ENCODE assay signal across 1 cellular context in the genomic region with DNA sequence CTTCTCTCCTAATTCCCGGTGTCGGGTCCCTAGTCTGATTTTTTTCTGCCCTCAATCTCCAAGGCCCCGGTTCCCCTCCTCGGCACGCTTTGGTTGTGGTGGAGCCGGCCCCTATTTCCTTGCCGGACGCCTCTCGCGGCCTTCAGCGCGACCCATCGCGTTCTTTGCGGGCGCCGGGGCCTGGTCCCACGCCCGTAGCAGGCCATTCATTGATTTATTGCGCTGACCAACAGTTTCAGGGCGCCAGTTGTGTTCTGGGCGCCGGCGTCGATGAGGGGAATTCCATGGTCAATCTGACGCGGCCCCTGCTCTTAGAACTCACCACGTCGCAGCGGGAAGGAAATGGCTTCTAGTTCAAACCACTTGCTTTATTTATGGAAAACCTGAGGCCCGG.
TF ChIP-seq lines count a peak whose summit lies in the region.

No MANE protein-coding gene starts in this region.

TF ChIP-seq in HepG2, 621 proteins besides CTCF, POLR2A, EP300 and RAD21 (continued from another document):
- TF ChIP-seq YEATS2 (CRISPR knock-in tag; IDR thresholded peaks at IDR 0.05; ENCODE audit: borderline replicate concordance) (no peak; the same call in 1 of the 2 replicates), SOX6 (IDR thresholded peaks at IDR 0.05) (no peak), SOX6 (CRISPR knock-in tag; IDR thresholded peaks at IDR 0.05) (no peak; the same call in 1 of the 2 replicates), AHR (CRISPR knock-in tag; IDR thresholded peaks at IDR 0.05) (no peak), NFIB (CRISPR knock-in tag; IDR thresholded peaks at IDR 0.05; ENCODE audit: borderline replicate concordance) (no peak), SIX1 (CRISPR knock-in tag; IDR thresholded peaks at IDR 0.05; ENCODE audit: borderline replicate concordance) (no peak), U2AF2 (IDR thresholded peaks at IDR 0.05; ENCODE audit: low read depth, low read length) (no peak), MTF1 (CRISPR knock-in tag; IDR thresholded peaks at IDR 0.05) (0 out of 2 replicates have a peak, but pooled peaks have one; percentile 71), ZSCAN12 (CRISPR knock-in tag; IDR thresholded peaks at IDR 0.05) (no peak), ZFYVE20 (CRISPR knock-in tag; IDR thresholded peaks at IDR 0.05; ENCODE audit: borderline replicate concordance, low read depth) (0 out of 2 replicates have a peak, but pooled peaks have one; percentile 8), GTF3A (CRISPR knock-in tag; conservative IDR thresholded peaks at IDR 0.05) (no peak), TCF7L2 (IDR thresholded peaks at IDR 0.05; ENCODE audit: low read depth, low read length) (no peak), ZNF775 (CRISPR knock-in tag; IDR thresholded peaks at IDR 0.05; ENCODE audit: borderline replicate concordance) (no peak; the same call in 1 of the 2 replicates), HMGA1 (CRISPR knock-in tag; conservative IDR thresholded peaks at IDR 0.05) (no peak), PITX1 (CRISPR knock-in tag; IDR thresholded peaks at IDR 0.05) (no peak), XBP1 (CRISPR knock-in tag; IDR thresholded peaks at IDR 0.05) (no peak; the same call in 1 of the 2 replicates), AGO1 (IDR thresholded peaks at IDR 0.05; ENCODE audit: low read depth, low read length, poor library complexity, severe bottlenecking) (no peak), ZMYM4 (CRISPR knock-in tag; IDR thresholded peaks at IDR 0.05) (no peak), NR2C2 (CRISPR knock-in tag; IDR thresholded peaks at IDR 0.05; ENCODE audit: borderline replicate concordance) (no peak), TCF7 (IDR thresholded peaks at IDR 0.05; ENCODE audit: low read depth) (no peak), SNRNP70 (IDR thresholded peaks at IDR 0.05; ENCODE audit: low read depth, low read length) (no peak)
- TF ChIP-seq, protein P1, sequence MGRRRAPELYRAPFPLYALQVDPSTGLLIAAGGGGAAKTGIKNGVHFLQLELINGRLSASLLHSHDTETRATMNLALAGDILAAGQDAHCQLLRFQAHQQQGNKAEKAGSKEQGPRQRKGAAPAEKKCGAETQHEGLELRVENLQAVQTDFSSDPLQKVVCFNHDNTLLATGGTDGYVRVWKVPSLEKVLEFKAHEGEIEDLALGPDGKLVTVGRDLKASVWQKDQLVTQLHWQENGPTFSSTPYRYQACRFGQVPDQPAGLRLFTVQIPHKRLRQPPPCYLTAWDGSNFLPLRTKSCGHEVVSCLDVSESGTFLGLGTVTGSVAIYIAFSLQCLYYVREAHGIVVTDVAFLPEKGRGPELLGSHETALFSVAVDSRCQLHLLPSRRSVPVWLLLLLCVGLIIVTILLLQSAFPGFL (CRISPR knock-in tag; IDR thresholded peaks at IDR 0.05), result no peak
- TF ChIP-seq, protein P2, sequence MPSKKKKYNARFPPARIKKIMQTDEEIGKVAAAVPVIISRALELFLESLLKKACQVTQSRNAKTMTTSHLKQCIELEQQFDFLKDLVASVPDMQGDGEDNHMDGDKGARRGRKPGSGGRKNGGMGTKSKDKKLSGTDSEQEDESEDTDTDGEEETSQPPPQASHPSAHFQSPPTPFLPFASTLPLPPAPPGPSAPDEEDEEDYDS (CRISPR knock-in tag; IDR thresholded peaks at IDR 0.05), result no peak
- TF ChIP-seq, protein P3, sequence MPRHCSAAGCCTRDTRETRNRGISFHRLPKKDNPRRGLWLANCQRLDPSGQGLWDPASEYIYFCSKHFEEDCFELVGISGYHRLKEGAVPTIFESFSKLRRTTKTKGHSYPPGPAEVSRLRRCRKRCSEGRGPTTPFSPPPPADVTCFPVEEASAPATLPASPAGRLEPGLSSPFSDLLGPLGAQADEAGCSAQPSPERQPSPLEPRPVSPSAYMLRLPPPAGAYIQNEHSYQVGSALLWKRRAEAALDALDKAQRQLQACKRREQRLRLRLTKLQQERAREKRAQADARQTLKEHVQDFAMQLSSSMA (CRISPR knock-in tag; IDR thresholded peaks at IDR 0.05), result no peak
- TF ChIP-seq, protein P4, sequence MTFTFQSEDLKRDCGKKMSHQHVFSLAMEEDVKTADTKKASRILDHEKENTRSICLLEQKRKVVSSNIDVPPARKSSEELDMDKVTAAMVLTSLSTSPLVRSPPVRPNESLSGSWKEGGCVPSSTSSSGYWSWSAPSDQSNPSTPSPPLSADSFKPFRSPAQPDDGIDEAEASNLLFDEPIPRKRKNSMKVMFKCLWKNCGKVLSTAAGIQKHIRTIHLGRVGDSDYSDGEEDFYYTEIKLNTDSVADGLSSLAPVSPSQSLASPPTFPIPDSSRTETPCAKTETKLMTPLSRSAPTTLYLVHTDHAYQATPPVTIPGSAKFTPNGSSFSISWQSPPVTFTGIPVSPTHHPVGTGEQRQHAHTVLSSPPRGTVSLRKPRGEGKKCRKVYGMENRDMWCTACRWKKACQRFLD (CRISPR knock-in tag; IDR thresholded peaks at IDR 0.05; ENCODE audit: borderline replicate concordance), result no peak
- TF ChIP-seq, protein P5, sequence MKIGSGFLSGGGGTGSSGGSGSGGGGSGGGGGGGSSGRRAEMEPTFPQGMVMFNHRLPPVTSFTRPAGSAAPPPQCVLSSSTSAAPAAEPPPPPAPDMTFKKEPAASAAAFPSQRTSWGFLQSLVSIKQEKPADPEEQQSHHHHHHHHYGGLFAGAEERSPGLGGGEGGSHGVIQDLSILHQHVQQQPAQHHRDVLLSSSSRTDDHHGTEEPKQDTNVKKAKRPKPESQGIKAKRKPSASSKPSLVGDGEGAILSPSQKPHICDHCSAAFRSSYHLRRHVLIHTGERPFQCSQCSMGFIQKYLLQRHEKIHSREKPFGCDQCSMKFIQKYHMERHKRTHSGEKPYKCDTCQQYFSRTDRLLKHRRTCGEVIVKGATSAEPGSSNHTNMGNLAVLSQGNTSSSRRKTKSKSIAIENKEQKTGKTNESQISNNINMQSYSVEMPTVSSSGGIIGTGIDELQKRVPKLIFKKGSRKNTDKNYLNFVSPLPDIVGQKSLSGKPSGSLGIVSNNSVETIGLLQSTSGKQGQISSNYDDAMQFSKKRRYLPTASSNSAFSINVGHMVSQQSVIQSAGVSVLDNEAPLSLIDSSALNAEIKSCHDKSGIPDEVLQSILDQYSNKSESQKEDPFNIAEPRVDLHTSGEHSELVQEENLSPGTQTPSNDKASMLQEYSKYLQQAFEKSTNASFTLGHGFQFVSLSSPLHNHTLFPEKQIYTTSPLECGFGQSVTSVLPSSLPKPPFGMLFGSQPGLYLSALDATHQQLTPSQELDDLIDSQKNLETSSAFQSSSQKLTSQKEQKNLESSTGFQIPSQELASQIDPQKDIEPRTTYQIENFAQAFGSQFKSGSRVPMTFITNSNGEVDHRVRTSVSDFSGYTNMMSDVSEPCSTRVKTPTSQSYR (CRISPR knock-in tag; IDR thresholded peaks at IDR 0.05; ENCODE audit: borderline replicate concordance), result no peak
- TF ChIP-seq, protein P6, sequence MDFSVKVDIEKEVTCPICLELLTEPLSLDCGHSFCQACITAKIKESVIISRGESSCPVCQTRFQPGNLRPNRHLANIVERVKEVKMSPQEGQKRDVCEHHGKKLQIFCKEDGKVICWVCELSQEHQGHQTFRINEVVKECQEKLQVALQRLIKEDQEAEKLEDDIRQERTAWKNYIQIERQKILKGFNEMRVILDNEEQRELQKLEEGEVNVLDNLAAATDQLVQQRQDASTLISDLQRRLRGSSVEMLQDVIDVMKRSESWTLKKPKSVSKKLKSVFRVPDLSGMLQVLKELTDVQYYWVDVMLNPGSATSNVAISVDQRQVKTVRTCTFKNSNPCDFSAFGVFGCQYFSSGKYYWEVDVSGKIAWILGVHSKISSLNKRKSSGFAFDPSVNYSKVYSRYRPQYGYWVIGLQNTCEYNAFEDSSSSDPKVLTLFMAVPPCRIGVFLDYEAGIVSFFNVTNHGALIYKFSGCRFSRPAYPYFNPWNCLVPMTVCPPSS (IDR thresholded peaks at IDR 0.05), result no peak
- TF ChIP-seq, protein P7, sequence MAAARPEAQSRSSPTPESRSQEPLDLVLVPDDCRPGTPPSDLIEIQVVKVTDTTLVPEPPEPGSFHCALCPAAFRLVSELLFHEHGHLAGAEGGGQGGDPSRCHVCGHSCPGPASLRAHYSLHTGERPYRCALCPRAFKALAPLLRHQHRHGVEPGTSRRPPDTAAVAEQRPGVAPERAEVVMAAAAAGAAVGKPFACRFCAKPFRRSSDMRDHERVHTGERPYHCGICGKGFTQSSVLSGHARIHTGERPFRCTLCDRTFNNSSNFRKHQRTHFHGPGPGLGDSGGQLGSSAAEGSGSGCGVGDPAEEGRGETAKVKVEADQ (CRISPR knock-in tag; IDR thresholded peaks at IDR 0.05; ENCODE audit: borderline replicate concordance), result no peak
- TF ChIP-seq, protein P8, sequence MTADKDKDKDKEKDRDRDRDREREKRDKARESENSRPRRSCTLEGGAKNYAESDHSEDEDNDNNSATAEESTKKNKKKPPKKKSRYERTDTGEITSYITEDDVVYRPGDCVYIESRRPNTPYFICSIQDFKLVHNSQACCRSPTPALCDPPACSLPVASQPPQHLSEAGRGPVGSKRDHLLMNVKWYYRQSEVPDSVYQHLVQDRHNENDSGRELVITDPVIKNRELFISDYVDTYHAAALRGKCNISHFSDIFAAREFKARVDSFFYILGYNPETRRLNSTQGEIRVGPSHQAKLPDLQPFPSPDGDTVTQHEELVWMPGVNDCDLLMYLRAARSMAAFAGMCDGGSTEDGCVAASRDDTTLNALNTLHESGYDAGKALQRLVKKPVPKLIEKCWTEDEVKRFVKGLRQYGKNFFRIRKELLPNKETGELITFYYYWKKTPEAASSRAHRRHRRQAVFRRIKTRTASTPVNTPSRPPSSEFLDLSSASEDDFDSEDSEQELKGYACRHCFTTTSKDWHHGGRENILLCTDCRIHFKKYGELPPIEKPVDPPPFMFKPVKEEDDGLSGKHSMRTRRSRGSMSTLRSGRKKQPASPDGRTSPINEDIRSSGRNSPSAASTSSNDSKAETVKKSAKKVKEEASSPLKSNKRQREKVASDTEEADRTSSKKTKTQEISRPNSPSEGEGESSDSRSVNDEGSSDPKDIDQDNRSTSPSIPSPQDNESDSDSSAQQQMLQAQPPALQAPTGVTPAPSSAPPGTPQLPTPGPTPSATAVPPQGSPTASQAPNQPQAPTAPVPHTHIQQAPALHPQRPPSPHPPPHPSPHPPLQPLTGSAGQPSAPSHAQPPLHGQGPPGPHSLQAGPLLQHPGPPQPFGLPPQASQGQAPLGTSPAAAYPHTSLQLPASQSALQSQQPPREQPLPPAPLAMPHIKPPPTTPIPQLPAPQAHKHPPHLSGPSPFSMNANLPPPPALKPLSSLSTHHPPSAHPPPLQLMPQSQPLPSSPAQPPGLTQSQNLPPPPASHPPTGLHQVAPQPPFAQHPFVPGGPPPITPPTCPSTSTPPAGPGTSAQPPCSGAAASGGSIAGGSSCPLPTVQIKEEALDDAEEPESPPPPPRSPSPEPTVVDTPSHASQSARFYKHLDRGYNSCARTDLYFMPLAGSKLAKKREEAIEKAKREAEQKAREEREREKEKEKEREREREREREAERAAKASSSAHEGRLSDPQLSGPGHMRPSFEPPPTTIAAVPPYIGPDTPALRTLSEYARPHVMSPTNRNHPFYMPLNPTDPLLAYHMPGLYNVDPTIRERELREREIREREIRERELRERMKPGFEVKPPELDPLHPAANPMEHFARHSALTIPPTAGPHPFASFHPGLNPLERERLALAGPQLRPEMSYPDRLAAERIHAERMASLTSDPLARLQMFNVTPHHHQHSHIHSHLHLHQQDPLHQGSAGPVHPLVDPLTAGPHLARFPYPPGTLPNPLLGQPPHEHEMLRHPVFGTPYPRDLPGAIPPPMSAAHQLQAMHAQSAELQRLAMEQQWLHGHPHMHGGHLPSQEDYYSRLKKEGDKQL (CRISPR knock-in tag; IDR thresholded peaks at IDR 0.05; ENCODE audit: low read depth), result no peak
- TF ChIP-seq, protein P9, sequence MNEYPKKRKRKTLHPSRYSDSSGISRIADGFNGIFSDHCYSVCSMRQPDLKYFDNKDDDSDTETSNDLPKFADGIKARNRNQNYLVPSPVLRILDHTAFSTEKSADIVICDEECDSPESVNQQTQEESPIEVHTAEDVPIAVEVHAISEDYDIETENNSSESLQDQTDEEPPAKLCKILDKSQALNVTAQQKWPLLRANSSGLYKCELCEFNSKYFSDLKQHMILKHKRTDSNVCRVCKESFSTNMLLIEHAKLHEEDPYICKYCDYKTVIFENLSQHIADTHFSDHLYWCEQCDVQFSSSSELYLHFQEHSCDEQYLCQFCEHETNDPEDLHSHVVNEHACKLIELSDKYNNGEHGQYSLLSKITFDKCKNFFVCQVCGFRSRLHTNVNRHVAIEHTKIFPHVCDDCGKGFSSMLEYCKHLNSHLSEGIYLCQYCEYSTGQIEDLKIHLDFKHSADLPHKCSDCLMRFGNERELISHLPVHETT (CRISPR knock-in tag; conservative IDR thresholded peaks at IDR 0.05), result no peak
- TF ChIP-seq, protein P10, sequence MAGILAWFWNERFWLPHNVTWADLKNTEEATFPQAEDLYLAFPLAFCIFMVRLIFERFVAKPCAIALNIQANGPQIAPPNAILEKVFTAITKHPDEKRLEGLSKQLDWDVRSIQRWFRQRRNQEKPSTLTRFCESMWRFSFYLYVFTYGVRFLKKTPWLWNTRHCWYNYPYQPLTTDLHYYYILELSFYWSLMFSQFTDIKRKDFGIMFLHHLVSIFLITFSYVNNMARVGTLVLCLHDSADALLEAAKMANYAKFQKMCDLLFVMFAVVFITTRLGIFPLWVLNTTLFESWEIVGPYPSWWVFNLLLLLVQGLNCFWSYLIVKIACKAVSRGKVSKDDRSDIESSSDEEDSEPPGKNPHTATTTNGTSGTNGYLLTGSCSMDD (CRISPR knock-in tag; IDR thresholded peaks at IDR 0.05), result no peak
- TF ChIP-seq, protein P11, sequence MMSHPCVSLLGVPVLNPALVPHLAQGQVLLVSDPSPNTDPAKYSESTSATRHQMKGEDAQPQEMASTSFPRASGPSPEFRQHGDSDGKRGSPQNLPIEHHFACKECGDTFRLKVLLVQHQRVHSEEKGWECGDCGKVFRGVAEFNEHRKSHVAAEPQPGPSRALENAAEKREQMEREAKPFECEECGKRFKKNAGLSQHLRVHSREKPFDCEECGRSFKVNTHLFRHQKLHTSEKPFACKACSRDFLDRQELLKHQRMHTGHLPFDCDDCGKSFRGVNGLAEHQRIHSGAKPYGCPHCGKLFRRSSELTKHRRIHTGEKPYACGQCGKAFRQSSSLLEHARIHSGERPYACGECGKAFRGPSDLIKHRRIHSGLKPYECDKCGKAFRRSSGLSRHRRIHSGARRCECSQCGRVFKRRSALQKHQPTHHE (CRISPR knock-in tag; IDR thresholded peaks at IDR 0.05; ENCODE audit: borderline replicate concordance), result no peak
- TF ChIP-seq, protein P12, sequence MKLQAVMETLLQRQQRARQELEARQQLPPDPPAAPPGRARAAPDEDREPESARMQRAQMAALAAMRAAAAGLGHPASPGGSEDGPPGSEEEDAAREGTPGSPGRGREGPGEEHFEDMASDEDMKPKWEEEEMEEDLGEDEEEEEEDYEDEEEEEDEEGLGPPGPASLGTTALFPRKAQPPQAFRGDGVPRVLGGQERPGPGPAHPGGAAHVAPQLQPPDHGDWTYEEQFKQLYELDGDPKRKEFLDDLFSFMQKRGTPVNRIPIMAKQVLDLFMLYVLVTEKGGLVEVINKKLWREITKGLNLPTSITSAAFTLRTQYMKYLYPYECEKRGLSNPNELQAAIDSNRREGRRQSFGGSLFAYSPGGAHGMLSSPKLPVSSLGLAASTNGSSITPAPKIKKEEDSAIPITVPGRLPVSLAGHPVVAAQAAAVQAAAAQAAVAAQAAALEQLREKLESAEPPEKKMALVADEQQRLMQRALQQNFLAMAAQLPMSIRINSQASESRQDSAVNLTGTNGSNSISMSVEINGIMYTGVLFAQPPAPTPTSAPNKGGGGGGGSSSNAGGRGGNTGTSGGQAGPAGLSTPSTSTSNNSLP (IDR thresholded peaks at IDR 0.05; ENCODE audit: low read depth, low read length), result no peak
- TF ChIP-seq, protein P13, sequence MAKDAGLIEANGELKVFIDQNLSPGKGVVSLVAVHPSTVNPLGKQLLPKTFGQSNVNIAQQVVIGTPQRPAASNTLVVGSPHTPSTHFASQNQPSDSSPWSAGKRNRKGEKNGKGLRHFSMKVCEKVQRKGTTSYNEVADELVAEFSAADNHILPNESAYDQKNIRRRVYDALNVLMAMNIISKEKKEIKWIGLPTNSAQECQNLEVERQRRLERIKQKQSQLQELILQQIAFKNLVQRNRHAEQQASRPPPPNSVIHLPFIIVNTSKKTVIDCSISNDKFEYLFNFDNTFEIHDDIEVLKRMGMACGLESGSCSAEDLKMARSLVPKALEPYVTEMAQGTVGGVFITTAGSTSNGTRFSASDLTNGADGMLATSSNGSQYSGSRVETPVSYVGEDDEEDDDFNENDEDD (CRISPR knock-in tag; IDR thresholded peaks at IDR 0.05; ENCODE audit: borderline replicate concordance), result no peak
